In the genomic region with DNA sequence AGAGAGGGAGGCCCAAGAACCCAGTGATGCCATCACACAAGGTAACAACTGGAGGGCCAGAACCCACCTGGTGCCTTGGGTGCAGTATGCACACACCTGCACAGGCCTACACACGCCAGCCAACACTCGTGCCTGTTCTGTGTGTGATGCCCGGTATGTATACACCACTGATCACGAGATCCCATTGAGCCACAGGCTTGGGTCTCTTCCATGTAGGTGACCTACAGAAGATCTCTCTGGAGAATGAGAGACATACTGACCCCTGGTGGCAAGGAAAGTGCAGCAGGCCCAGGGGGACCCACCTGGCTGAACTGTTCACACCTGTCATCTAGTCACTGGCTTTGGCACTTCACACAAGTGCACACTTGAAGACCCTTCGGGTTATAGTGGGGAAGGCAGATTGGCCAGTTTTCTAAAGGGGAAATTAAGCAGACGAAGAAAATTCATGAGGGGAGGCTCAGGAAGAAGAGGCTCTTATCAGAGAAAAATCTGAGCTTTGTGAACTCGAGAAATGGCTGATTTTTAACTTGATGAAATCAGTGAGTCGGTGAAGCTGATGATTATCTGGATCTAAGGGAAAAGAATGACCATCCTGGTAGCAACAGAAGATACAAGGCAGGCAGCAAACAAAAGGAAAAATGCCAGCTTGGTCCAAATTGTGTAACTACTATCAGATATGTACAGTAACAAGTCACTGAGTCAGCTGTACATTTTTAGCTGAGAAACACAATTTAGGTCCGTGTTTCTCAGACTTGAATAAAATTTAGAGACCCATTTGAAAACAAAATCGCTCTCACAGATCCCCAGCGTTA, we compare ENCODE assay signal across 10 cellular contexts.
DNase-seq lines count a peak whose midpoint lies in the region; ATAC-seq, FAIRE-seq and TF ChIP-seq lines count a peak whose summit lies in the region.
"Had no signal": no experiment of that assay in that cellular context is flagged by ENCODE, and none has a peak within 500 bp of the region (broad histone marks: within the 10 kb centered on the region; RNA-seq: fewer than 3 reads in every experiment).

No MANE protein-coding gene starts in this region.

- FAIRE-seq in RCC 7860 (lab: Jason Lieb, UNC): no peak
- FAIRE-seq in kidney (lab: Jason Lieb, UNC): no peak
- FAIRE-seq: colon, G401.6 had no signal

- 23% methylated on average over 7 of the region's 11 CpGs for WGBS in SK-N-SH (ENCODE audit: low lambda C conversion rate)
- WGBS in adrenal gland, 4 donors: 73 to 78% (median 77%) methylated on average over 11 of the region's 11 CpGs

- no peaks in the 10 kb centered on the region for H3K9me3 Mint-ChIP-seq in stimulated activated memory B cell treated with anti-CD40 and anti-IgM and Interleukin-4, amounts not matched to agents 10 μg/mL and 1 μg/mL and 100 μg/mL, for 72 hours

- TF ChIP-seq RAD21 in SK-N-SH (IDR thresholded peaks at IDR 0.05; ENCODE audit: low read length): no peak

- H3K27me3 ChIP-seq in SK-N-SH (ENCODE audit: insufficient read depth): no peaks in the 10 kb centered on the region
- no peaks in the 10 kb centered on the region for H3K27me3 ChIP-seq in adrenal gland

- H3K9me2 ChIP-seq in SK-N-SH: no peaks in the 10 kb centered on the region

- H3K27me3 Mint-ChIP-seq in stimulated activated memory B cell treated with anti-CD40 and anti-IgM and Interleukin-4, amounts not matched to agents 10 μg/mL and 1 μg/mL and 100 μg/mL, for 72 hours: peaks cover 12% of the 10 kb centered on the region

- ATAC-seq in SK-N-SH treated with all-trans-retinoic acid at 6 μM for 48 hours (no peak), HG03521 (IDR thresholded peaks at IDR 0.05; ENCODE audit: unreplicated experiment) (peak; percentile 45)
- peak; percentile 42 for ATAC-seq in stimulated activated memory B cell treated with anti-CD40 and anti-IgM and Interleukin-4, amounts not matched to agents 10 μg/mL and 1 μg/mL and 100 μg/mL, for 72 hours

- no peaks in the 10 kb centered on the region for H3K9me3 ChIP-seq in SK-N-SH
- H3K9me3 ChIP-seq in adrenal gland (replicated peaks in 1 of 3): no peaks in the 10 kb centered on the region
- no peaks in the 10 kb centered on the region for H3K9me3 ChIP-seq in kidney (ENCODE audit: control insufficient read depth in 1 of 2, low read length in 2 of 2)

- TF ChIP-seq POLR2A in adrenal gland (IDR thresholded peaks at IDR 0.05): no peak

- intact Hi-C loops in adrenal gland (cut with DNase I): loop anchor here (5.0 to 10.0 kb wide), 3 partner anchors 173 to 273 kb away; no protein-coding TSS in a partner anchor
- intact Hi-C loops in kidney (cut with DNase I): no loop called here

- H3K9ac ChIP-seq in SK-N-SH (no peak overlapping the region), kidney (ENCODE audit: low read length in 2 of 2) (no peak overlapping the region)

- H3F3A ChIP-seq in SK-N-SH (replicated peaks; ENCODE audit: insufficient read depth): no peaks in the 10 kb centered on the region

- no peaks in the 10 kb centered on the region for H3K36me3 Mint-ChIP-seq in stimulated activated memory B cell treated with anti-CD40 and anti-IgM and Interleukin-4, amounts not matched to agents 10 μg/mL and 1 μg/mL and 100 μg/mL, for 72 hours

- peaks cover 8% of the 10 kb centered on the region for H3K4me1 Mint-ChIP-seq in stimulated activated memory B cell treated with anti-CD40 and anti-IgM and Interleukin-4, amounts not matched to agents 10 μg/mL and 1 μg/mL and 100 μg/mL, for 72 hours

- H3K27ac ChIP-seq in SK-N-SH (ENCODE audit: low read depth in 2 of 2, low read length in 1 of 2): no peak overlapping the region
- H3K27ac ChIP-seq in adrenal gland: no peak overlapping the region
- no peak overlapping the region for H3K27ac ChIP-seq in kidney (ENCODE audit: low read depth in 2 of 2, low read length in 2 of 2)

- DNase-seq in SK-N-SH (peak; percentile 36), RCC 7860 (ENCODE audit: low spot score) (peak; percentile 22), adrenal gland (peak; percentile 33 to 77 (median 55)), kidney (no peak), NCI-H2227 treated with DMSO at 0.1 percent for 48 hours (lab: John Stamatoyannopoulos, UW) (no peak)

- H3K4me3 ChIP-seq in SK-N-SH (ENCODE audit: low read depth in 2 of 2, low read length in 1 of 2) (no peak overlapping the region), adrenal gland (no peak overlapping the region), kidney (ENCODE audit: low read length in 2 of 2) (no peak overlapping the region)

- H3K4me1 ChIP-seq in SK-N-SH (ENCODE audit: control insufficient read depth in 1 of 2, insufficient read depth in 2 of 2, low read depth in 1 of 2, low read length in 1 of 2) (no peaks in the 10 kb centered on the region), adrenal gland (replicated peaks in 1 of 2) (no peaks in the 10 kb centered on the region), kidney (ENCODE audit: control insufficient read depth in 1 of 2, insufficient read depth in 1 of 2, low read depth in 1 of 2, low read length in 2 of 2) (no peaks in the 10 kb centered on the region)

- no peak overlapping the region for H2AFZ ChIP-seq in SK-N-SH (ENCODE audit: low read depth)

- no peaks in the 10 kb centered on the region for H4K20me1 ChIP-seq in SK-N-SH (ENCODE audit: insufficient read depth)

- no peaks in the 10 kb centered on the region for H3K79me2 ChIP-seq in SK-N-SH (ENCODE audit: insufficient read depth)

- POLR2A ChIA-PET in SK-N-SH (lab: Yijun Ruan, JAX): no interaction called here

- H3K27ac Mint-ChIP-seq in stimulated activated memory B cell treated with anti-CD40 and anti-IgM and Interleukin-4, amounts not matched to agents 10 μg/mL and 1 μg/mL and 100 μg/mL, for 72 hours: no peak overlapping the region

- H3K4me2 ChIP-seq in SK-N-SH: no peak overlapping the region

- CTCF ChIA-PET in SK-N-SH (lab: Yijun Ruan, JAX): interaction anchor here (0.5 to 1.5 kb wide), 3 partner anchors 16 to 297 kb away, joined by 3 to 8 read pairs (median 3); no protein-coding TSS in a partner anchor

- H3K36me3 ChIP-seq in SK-N-SH (replicated peaks in 1 of 2; ENCODE audit: control insufficient read depth in 1 of 2, insufficient read depth in 2 of 2, low read length in 1 of 2): no peaks in the 10 kb centered on the region
- H3K36me3 ChIP-seq in adrenal gland (replicated peaks in 1 of 2): no peaks in the 10 kb centered on the region
- H3K36me3 ChIP-seq in kidney (ENCODE audit: control insufficient read depth in 1 of 2, insufficient read depth in 2 of 2, low read length in 2 of 2): no peaks in the 10 kb centered on the region

- no peak for TF ChIP-seq EP300 in SK-N-SH (IDR thresholded peaks at IDR 0.05; ENCODE audit: borderline replicate concordance in 1 of 2, low read depth in 1 of 2, low read length in 1 of 2)

- TF ChIP-seq CTCF in SK-N-SH (IDR thresholded peaks at IDR 0.05) (peak; percentile 41), adrenal gland (IDR thresholded peaks at IDR 0.05) (peak; percentile 34 to 62 (median 56)), kidney (IDR thresholded peaks at IDR 0.05; ENCODE audit: borderline replicate concordance, extremely low read depth, insufficient read depth) (peak; percentile 57)

- H3K4me3 Mint-ChIP-seq in stimulated activated memory B cell treated with anti-CD40 and anti-IgM and Interleukin-4, amounts not matched to agents 10 μg/mL and 1 μg/mL and 100 μg/mL, for 72 hours: no peak overlapping the region

TF ChIP-seq in SK-N-SH, 30 proteins besides CTCF, POLR2A, EP300 and RAD21:
- TF ChIP-seq TAF1 (IDR thresholded peaks at IDR 0.05; ENCODE audit: borderline replicate concordance, low read depth, low read length) (no peak), ELF1 (IDR thresholded peaks at IDR 0.05) (no peak), FOSL2 (IDR thresholded peaks at IDR 0.05; ENCODE audit: borderline replicate concordance, low read depth) (no peak), SMC3 (IDR thresholded peaks at IDR 0.05; ENCODE audit: low read depth, low read length) (peak; percentile 22), GABPA (IDR thresholded peaks at IDR 0.05; ENCODE audit: low read depth) (no peak), NRF1 (IDR thresholded peaks at IDR 0.05; ENCODE audit: low read depth, low read length) (no peak), MAX (IDR thresholded peaks at IDR 0.05; ENCODE audit: low read depth) (no peak)
TF ChIP-seq in SK-N-SH: peak in this region for 1.

TF ChIP-seq in SK-N-SH treated with all-trans-retinoic acid at 6 μM for 48 hours, 23 proteins besides CTCF, POLR2A, EP300 and RAD21:
- TF ChIP-seq TCF4 (CRISPR knock-in tag; IDR thresholded peaks at IDR 0.05; ENCODE audit: borderline replicate concordance) (no peak), TOX (CRISPR knock-in tag; IDR thresholded peaks at IDR 0.05; ENCODE audit: borderline replicate concordance) (no peak), OSR1 (CRISPR knock-in tag; IDR thresholded peaks at IDR 0.05) (no peak)

Comparison
In these comparisons a context has a peak if more than half of its experiments do, and no peak if none do; other contexts are left out.
1. DNase-seq: peak in SK-N-SH (single experiment), RCC 7860 (single experiment) and adrenal gland (7 of 7); none in kidney (single experiment) and NCI-H2227 treated with DMSO at 0.1 percent for 48 hours (single experiment).
2. Peak in every context shown above with its lines, with median percentiles within 50 percentile points of each other: CTCF ChIP-seq.